ENCODE assay signal across 22 cellular contexts in genomic region chr5:3321923-3322322, GRCh38.
"Had no signal": no experiment of that assay in that cellular context is flagged by ENCODE, and none has a peak within 500 bp of the region (broad histone marks: within the 10 kb centered on the region; RNA-seq: fewer than 3 reads in every experiment).

No MANE protein-coding gene starts in this region.

- H3K9me3 Mint-ChIP-seq: dendritic cell treated with granulocyte-macrophage colony-stimulating factor and Interleukin-4, amounts not matched to agents 40 ng/mL and 50 ng/mL, for 4 days; effector memory CD8-positive, alpha-beta T cell; endodermal cell had no signal

- H3K27ac ChIP-seq: colonic mucosa, epithelial cell of prostate, esophagus squamous epithelium, gastrocnemius medialis, heart right ventricle, left lung, lower lobe of right lung had no signal

- H3K4me1 ChIP-seq: colonic mucosa, heart right ventricle, left lung, lower lobe of right lung had no signal

- H3K9me3 ChIP-seq: colonic mucosa, esophagus squamous epithelium, gastrocnemius medialis, lower lobe of right lung had no signal

- H3K27ac Mint-ChIP-seq: dendritic cell treated with granulocyte-macrophage colony-stimulating factor and Interleukin-4, amounts not matched to agents 40 ng/mL and 50 ng/mL, for 4 days; effector memory CD8-positive, alpha-beta T cell; endodermal cell had no signal

- H3K4me3 ChIP-seq: colonic mucosa, esophagus squamous epithelium, gastrocnemius medialis, heart right ventricle, left lung, lower lobe of right lung had no signal

- DNase-seq: colonic mucosa; cortex of kidney; effector CD8-positive, alpha-beta T cell; effector memory CD8-positive, alpha-beta T cell; endodermal cell; erythroblast; esophagus squamous epithelium; foreskin fibroblast; foreskin melanocyte; gastrocnemius medialis; glutamatergic neuron; heart right ventricle; hippocampal formation; left cardiac atrium; left ventricle myocardium superior; lower lobe of right lung; mesenchymal stem cell; midbrain had no signal

- H3K4me3 Mint-ChIP-seq: dendritic cell treated with granulocyte-macrophage colony-stimulating factor and Interleukin-4, amounts not matched to agents 40 ng/mL and 50 ng/mL, for 4 days; effector memory CD8-positive, alpha-beta T cell; endodermal cell had no signal

- H3K36me3 ChIP-seq: colonic mucosa, esophagus squamous epithelium, gastrocnemius medialis, heart right ventricle, left lung, lower lobe of right lung had no signal

- H3K27me3 ChIP-seq: colonic mucosa, esophagus squamous epithelium, left lung had no signal

- H3K27me3 Mint-ChIP-seq: dendritic cell treated with granulocyte-macrophage colony-stimulating factor and Interleukin-4, amounts not matched to agents 40 ng/mL and 50 ng/mL, for 4 days; effector memory CD8-positive, alpha-beta T cell had no signal

- ATAC-seq: effector memory CD8-positive, alpha-beta T cell; esophagus mucosa; gastrocnemius medialis; heart right ventricle; left cardiac atrium; left lung; left ventricle myocardium superior; lower lobe of right lung had no signal
